In the genomic region with DNA sequence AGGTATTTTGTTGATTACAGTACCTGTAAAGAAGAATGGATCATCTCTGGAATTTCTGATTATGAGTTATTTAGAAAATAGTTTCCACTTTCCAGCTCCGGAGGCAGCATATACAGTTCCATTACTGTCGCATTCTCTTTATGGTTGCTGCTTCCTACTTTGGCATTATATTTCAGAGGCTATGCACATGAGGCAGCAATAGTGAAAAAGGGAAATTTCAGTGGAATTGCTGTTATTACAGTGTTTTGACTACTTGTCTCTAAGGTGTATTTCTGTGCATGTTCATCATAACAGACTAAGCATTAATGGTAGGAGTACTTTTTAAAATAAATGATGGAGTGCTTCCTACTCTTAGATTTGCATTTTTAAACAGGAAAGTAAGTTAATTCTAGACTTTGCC, we compare ENCODE assay signal across 18 cellular contexts. TPM values are rescaled to one million over a fixed set of nuclear protein-coding genes. Genes with fewer than 3 reads are reported as not detected.
DNase-seq lines count a peak whose midpoint lies in the region; ATAC-seq lines count a peak whose summit lies in the region.
"Had no signal": no experiment of that assay in that cellular context is flagged by ENCODE, and none has a peak within 500 bp of the region (broad histone marks: within the 10 kb centered on the region; RNA-seq: fewer than 3 reads in every experiment).

No MANE protein-coding gene starts in this region.

- peaks cover 14% of the 10 kb centered on the region for H3K36me3 Mint-ChIP-seq in stimulated activated naive CD8-positive, alpha-beta T cell treated with anti-CD3 and anti-CD28 coated beads, Interleukin-15, Interleukin-2, amounts not matched to agents 100 ng/mL and 50 ng/mL, for 24 hours (ENCODE audit: low read depth)
- peaks cover 36% of the 10 kb centered on the region for H3K36me3 Mint-ChIP-seq in central memory CD8-positive, alpha-beta T cell (ENCODE audit: insufficient read depth)

- H3K4me2 ChIP-seq in Karpas-422 (ENCODE audit: low read depth, low read length, poor library complexity, severe bottlenecking): peak overlapping the region; percentile 80

- no peaks in the 10 kb centered on the region for H3K9me3 ChIP-seq in Karpas-422 (ENCODE audit: low read length)
- H3K9me3 ChIP-seq: BE2C, Caco-2, MG63 had no signal

- H4K20me1 ChIP-seq in Karpas-422 (ENCODE audit: insufficient read depth, low read depth, low read length): peaks cover 34% of the 10 kb centered on the region; the same call in 1 of the 2 replicates

- peaks cover 35% of the 10 kb centered on the region for H3K4me1 Mint-ChIP-seq in stimulated activated naive CD8-positive, alpha-beta T cell treated with anti-CD3 and anti-CD28 coated beads, Interleukin-15, Interleukin-2, amounts not matched to agents 100 ng/mL and 50 ng/mL, for 24 hours (ENCODE audit: low read depth)
- H3K4me1 Mint-ChIP-seq in central memory CD8-positive, alpha-beta T cell: peaks cover 42% of the 10 kb centered on the region

- no peaks in the 10 kb centered on the region for H3K27me3 Mint-ChIP-seq in stimulated activated naive CD8-positive, alpha-beta T cell treated with anti-CD3 and anti-CD28 coated beads, Interleukin-15, Interleukin-2, amounts not matched to agents 100 ng/mL and 50 ng/mL, for 24 hours
- H3K27me3 Mint-ChIP-seq in central memory CD8-positive, alpha-beta T cell: no peaks in the 10 kb centered on the region

- H3K27ac ChIP-seq in Karpas-422 (ENCODE audit: low read length): peak overlapping the region; percentile 94

- H3K9me2 ChIP-seq in Karpas-422 (replicated peaks; ENCODE audit: insufficient read depth, low read length): no peaks in the 10 kb centered on the region

- no peaks in the 10 kb centered on the region for H3K9me3 Mint-ChIP-seq in stimulated activated naive CD8-positive, alpha-beta T cell treated with anti-CD3 and anti-CD28 coated beads, Interleukin-15, Interleukin-2, amounts not matched to agents 100 ng/mL and 50 ng/mL, for 24 hours
- H3K9me3 Mint-ChIP-seq in central memory CD8-positive, alpha-beta T cell: no peaks in the 10 kb centered on the region
- H3K9me3 Mint-ChIP-seq: HFFc6 had no signal

- H3K27me3 ChIP-seq in Karpas-422 (ENCODE audit: low read length): no peaks in the 10 kb centered on the region
- H3K27me3 ChIP-seq: BE2C, MG63 had no signal

- H2AFZ ChIP-seq in Karpas-422 (ENCODE audit: low read length): no peak overlapping the region

- H3K27ac Mint-ChIP-seq in stimulated activated naive CD8-positive, alpha-beta T cell treated with anti-CD3 and anti-CD28 coated beads, Interleukin-15, Interleukin-2, amounts not matched to agents 100 ng/mL and 50 ng/mL, for 24 hours: peak overlapping the region; percentile 74
- H3K27ac Mint-ChIP-seq in central memory CD8-positive, alpha-beta T cell (ENCODE audit: low read depth): no peak overlapping the region
- H3K27ac Mint-ChIP-seq: HFFc6 had no signal

- no peak overlapping the region for H3K4me3 Mint-ChIP-seq in stimulated activated naive CD8-positive, alpha-beta T cell treated with anti-CD3 and anti-CD28 coated beads, Interleukin-15, Interleukin-2, amounts not matched to agents 100 ng/mL and 50 ng/mL, for 24 hours
- peak overlapping the region; percentile 43 for H3K4me3 Mint-ChIP-seq in central memory CD8-positive, alpha-beta T cell
- H3K4me3 Mint-ChIP-seq: HFFc6 had no signal

- peak overlapping the region; percentile 30 for H3K4me3 ChIP-seq in Karpas-422 (ENCODE audit: low read length)
- H3K4me3 ChIP-seq: MG63 had no signal

- peak overlapping the region; percentile 41; the same call in 1 of the 2 replicates for H3K9ac ChIP-seq in Karpas-422 (ENCODE audit: low read length)

- H3K36me3 ChIP-seq in Karpas-422 (ENCODE audit: insufficient read depth, low read length): 0 out of 2 replicates have a peak, but pooled peaks cover 3% of the 10 kb centered on the region
- H3K36me3 ChIP-seq: BE2C, MG63 had no signal

- peaks cover 98% of the 10 kb centered on the region for H3K79me2 ChIP-seq in Karpas-422 (ENCODE audit: low read length)

- ATAC-seq in stimulated activated naive CD8-positive, alpha-beta T cell treated with anti-CD3 and anti-CD28 coated beads, Interleukin-15, Interleukin-2, amounts not matched to agents 100 U/mL and 50 U/mL, for 24 hours: no peak
- no peak for ATAC-seq in central memory CD8-positive, alpha-beta T cell (replicated peaks; ENCODE audit: extremely low read depth, poor library complexity, severe bottlenecking)
- ATAC-seq in GM21528 (IDR thresholded peaks at IDR 0.05; ENCODE audit: low FRiP score, unreplicated experiment) (no peak), HG03457 (IDR thresholded peaks at IDR 0.05; ENCODE audit: unreplicated experiment) (no peak)

- H3K4me1 ChIP-seq in Karpas-422 (ENCODE audit: low read length): peaks cover 96% of the 10 kb centered on the region

- DNase-seq in stimulated activated naive CD8-positive, alpha-beta T cell treated with anti-CD3 and anti-CD28 coated beads, Interleukin-15, Interleukin-2, amounts not matched to agents 100 U/mL and 50 U/mL, for 24 hours: no peak
- DNase-seq in Karpas-422: peak; percentile 55
- DNase-seq in central memory CD8-positive, alpha-beta T cell (ENCODE audit: low spot score in 2 of 2): no peak
- no peak for DNase-seq in iPS-NIHi7 (ENCODE audit: extremely low spot score)
- DNase-seq: BE2C, Caco-2, DMS53, HFFc6, KG1, MG63, NCI-H1105, NCI-H187, NCI-H446, NCI-H748 treated with DMSO at 0.1 percent for 48 hours had no signal

RNA-seq across cellular contexts. Expression of gene GNG2, which starts 10.2 kb away (rescaled TPM):
- total RNA-seq in Karpas-422 (2014; rRNA removed; shearing (Covaris generic); ENCODE audit: low replicate concordance): 212 and 351 TPM in 2 replicates
- total RNA-seq: G401 had no signal
